24 cellular contexts compared by ENCODE assay signal in genomic region chr6:22764521-22764920, GRCh38.
DNase-seq lines count a peak whose midpoint lies in the region; ATAC-seq, FAIRE-seq and TF ChIP-seq lines count a peak whose summit lies in the region.
"Had no signal": no experiment of that assay in that cellular context is flagged by ENCODE, and none has a peak within 500 bp of the region (broad histone marks: within the 10 kb centered on the region; RNA-seq: fewer than 3 reads in every experiment).

No MANE protein-coding gene starts in this region.

- no peaks in the 10 kb centered on the region for H4K20me1 ChIP-seq in HepG2 (ENCODE audit: insufficient read depth, low read length)
- H4K20me1 ChIP-seq: BLaER1 had no signal

- TF ChIP-seq EP300 in HepG2 (IDR thresholded peaks at IDR 0.05; ENCODE audit: low read depth in 2 of 2, low read length in 2 of 2) (no peak), HepG2 (CRISPR knock-in tag; IDR thresholded peaks at IDR 0.05; ENCODE audit: borderline replicate concordance) (no peak)

- POLR2A ChIA-PET in AG04450 (lab: Yijun Ruan, JAX) (no interaction called here), GM10248 (lab: Yijun Ruan, JAX) (no interaction called here), HepG2 (lab: Yijun Ruan, JAX) (no interaction called here)

- H3K4me1 ChIP-seq in HepG2 (ENCODE audit: insufficient read depth, low read length), result no peaks in the 10 kb centered on the region
- H3K4me1 ChIP-seq: BLaER1 had no signal

- no TSS peak for BruUV-seq in HepG2 (replicated peaks; lab: Mats Ljungman, UMichigan)

- no peak for TF ChIP-seq RAD21 in HepG2 (CRISPR knock-in tag; IDR thresholded peaks at IDR 0.05)

- FAIRE-seq in HepG2 (lab: Jason Lieb, UNC), result no peak
- FAIRE-seq: D721Med, GM18507 had no signal

- H3K79me2 ChIP-seq in HepG2 (ENCODE audit: insufficient read depth, low read length), result no peaks in the 10 kb centered on the region

- H2AFZ ChIP-seq in HepG2 (ENCODE audit: low read length), result no peak overlapping the region

- H3K27ac ChIP-seq in AG04450 (ENCODE audit: low read depth, low read length) (no peak overlapping the region), brain microvascular endothelial cell (peak overlapping the region; percentile 49), HepG2 (ENCODE audit: extremely low read length, insufficient read depth, low read length) (no peak overlapping the region)
- H3K27ac ChIP-seq: BLaER1, cardiac muscle cell, dorsolateral prefrontal cortex, RWPE1, thoracic aorta had no signal

- CTCF ChIA-PET in AG04450 (lab: Charles Lee), result interaction anchor here (0.8 kb wide), 1 partner anchor 27 kb away, joined by 3 read pairs; no protein-coding TSS in a partner anchor
- CTCF ChIA-PET in GM10248 (lab: Yijun Ruan, JAX), result no interaction called here
- CTCF ChIA-PET in HepG2 (lab: Yijun Ruan, JAX; ENCODE audit: low intra/inter-chr PET ratio, low total read pairs), result no interaction called here

- in situ Hi-C loops in brain microvascular endothelial cell (cut with HindIII; ENCODE audit: low pct_ligation_motif_present, low sequenced_read_pairs), result no loop called here
- in situ Hi-C loops in HepG2 (cut with HindIII; ENCODE audit: extremely low pct_ligation_motif_present, low pct_unique_long_range_greater_than_20kb), result no loop called here

- H3K36me3 ChIP-seq in brain microvascular endothelial cell (replicated peaks), result no peaks in the 10 kb centered on the region
- H3K36me3 ChIP-seq in HepG2 (replicated peaks in 1 of 2; ENCODE audit: control insufficient read depth in 1 of 2, insufficient read depth in 2 of 2, low read length in 2 of 2), result no peaks in the 10 kb centered on the region
- H3K36me3 ChIP-seq: BLaER1, cardiac muscle cell, thoracic aorta had no signal

- H3K9ac ChIP-seq in HepG2 (ENCODE audit: insufficient read depth, low read depth, low read length), result no peak overlapping the region
- H3K9ac ChIP-seq: BLaER1 had no signal

- no peak for TF ChIP-seq CTCF in AG04450 (IDR thresholded peaks at IDR 0.05; ENCODE audit: low read depth, low read length)
- TF ChIP-seq CTCF in brain microvascular endothelial cell (IDR thresholded peaks at IDR 0.05; ENCODE audit: low read depth, low read length, missing control alignments), result no peak
- no peak for TF ChIP-seq CTCF in foreskin fibroblast (IDR thresholded peaks at IDR 0.05; ENCODE audit: low read depth, low read length)
- TF ChIP-seq CTCF in GM10248 (IDR thresholded peaks at IDR 0.05; ENCODE audit: control extremely low read depth, extremely low read depth, low read depth, missing control alignments), result no peak
- TF ChIP-seq CTCF in HepG2 (CRISPR knock-in tag; IDR thresholded peaks at IDR 0.05), result no peak

- ATAC-seq in HepG2, result no peak
- ATAC-seq: mucosa of descending colon; stimulated activated memory B cell treated with anti-CD40 and anti-IgM and Interleukin-4, amounts not matched to agents 10 μg/mL and 1 μg/mL and 100 μg/mL, for 72 hours had no signal

- no peak overlapping the region for H3K4me2 ChIP-seq in HepG2 (ENCODE audit: low read depth, low read length)
- H3K4me2 ChIP-seq: BLaER1 had no signal

- H3K9me3 ChIP-seq in AG04450 (ENCODE audit: control insufficient read depth, insufficient read depth, low read length) (peaks cover 3% of the 10 kb centered on the region), HepG2 (ENCODE audit: low read length) (peaks cover 92% of the 10 kb centered on the region)
- H3K9me3 ChIP-seq: BLaER1, mucosa of descending colon, thoracic aorta had no signal

- intact Hi-C loops in HepG2 (cut with micrococcal nuclease; ENCODE audit: unreplicated experiment), result loop anchor here (10.0 kb wide), 1 partner anchor 120 kb away; no protein-coding TSS in a partner anchor

- H3K27me3 ChIP-seq in AG04450 (ENCODE audit: control insufficient read depth, insufficient read depth, low read length) (no peaks in the 10 kb centered on the region), brain microvascular endothelial cell (replicated peaks) (no peaks in the 10 kb centered on the region), HepG2 (ENCODE audit: control insufficient read depth in 1 of 2, insufficient read depth in 2 of 2, low read length in 2 of 2) (no peaks in the 10 kb centered on the region)
- H3K27me3 ChIP-seq: BLaER1, cardiac muscle cell, dorsolateral prefrontal cortex had no signal

- DNase-seq in AG04450 (ENCODE audit: low read depth, low spot score) (peak; percentile 59), LHCN-M2 (ENCODE audit: low read depth) (peak; percentile 82), brain microvascular endothelial cell (no peak), foreskin fibroblast (peak; percentile 61 to 78), mucosa of gallbladder (ENCODE audit: low spot score) (no peak), GM10248 (ENCODE audit: extremely low spot score) (no peak), HuH-7.5 (ENCODE audit: low spot score) (no peak), HepG2 (ENCODE audit: low spot score) (no peak)
- DNase-seq: activated CD4-positive, alpha-beta memory T cell treated with anti-CD3 and anti-CD28 coated beads, Interleukin-2, amount 10 ng/mL, durations not matched to agents 7 days and 5 days; activated T-cell treated with anti-CD3 and anti-CD28 coated beads, Interleukin-2, amount 50 U/mL, for 1 hour; dorsolateral prefrontal cortex; hypothalamus; mucosa of descending colon; MV-4-11; NCI-H187 treated with DMSO at 0.1 percent for 48 hours; stimulated activated CD4-positive, alpha-beta T cell treated with anti-CD3 and anti-CD28 coated beads, Interleukin-15, amount 100 ng/mL, for 24 hours; SW 1271 had no signal

- no peak for TF ChIP-seq POLR2A in HepG2 (IDR thresholded peaks at IDR 0.05; ENCODE audit: insufficient read depth in 1 of 2, low read depth in 2 of 2, low read length in 2 of 2)

- no peak overlapping the region for H3K4me3 ChIP-seq in AG04450 (ENCODE audit: low read depth, low read length)
- no peak overlapping the region for H3K4me3 ChIP-seq in brain microvascular endothelial cell (ENCODE audit: low read depth, low read length)
- no peak overlapping the region for H3K4me3 ChIP-seq in foreskin fibroblast (ENCODE audit: low read depth in 1 of 2, low read length in 2 of 2)
- no peak overlapping the region for H3K4me3 ChIP-seq in HepG2 (replicated peaks in 1 of 3; ENCODE audit: insufficient read depth in 1 of 3, low read depth in 2 of 3, low read length in 3 of 3)
- H3K4me3 ChIP-seq: BLaER1, cardiac muscle cell, dorsolateral prefrontal cortex, mucosa of descending colon, thoracic aorta had no signal

TF ChIP-seq in HepG2, 621 proteins besides CTCF, POLR2A, EP300 and RAD21 (continues in another document):
- TF ChIP-seq, protein P1, sequence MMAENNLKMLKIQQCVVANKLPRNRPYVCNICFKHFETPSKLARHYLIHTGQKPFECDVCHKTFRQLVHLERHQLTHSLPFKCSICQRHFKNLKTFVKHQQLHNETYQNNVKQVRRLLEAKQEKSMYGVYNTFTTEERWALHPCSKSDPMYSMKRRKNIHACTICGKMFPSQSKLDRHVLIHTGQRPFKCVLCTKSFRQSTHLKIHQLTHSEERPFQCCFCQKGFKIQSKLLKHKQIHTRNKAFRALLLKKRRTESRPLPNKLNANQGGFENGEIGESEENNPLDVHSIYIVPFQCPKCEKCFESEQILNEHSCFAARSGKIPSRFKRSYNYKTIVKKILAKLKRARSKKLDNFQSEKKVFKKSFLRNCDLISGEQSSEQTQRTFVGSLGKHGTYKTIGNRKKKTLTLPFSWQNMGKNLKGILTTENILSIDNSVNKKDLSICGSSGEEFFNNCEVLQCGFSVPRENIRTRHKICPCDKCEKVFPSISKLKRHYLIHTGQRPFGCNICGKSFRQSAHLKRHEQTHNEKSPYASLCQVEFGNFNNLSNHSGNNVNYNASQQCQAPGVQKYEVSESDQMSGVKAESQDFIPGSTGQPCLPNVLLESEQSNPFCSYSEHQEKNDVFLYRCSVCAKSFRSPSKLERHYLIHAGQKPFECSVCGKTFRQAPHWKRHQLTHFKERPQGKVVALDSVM (CRISPR knock-in tag; IDR thresholded peaks at IDR 0.05), result no peak
- TF ChIP-seq, protein P2, sequence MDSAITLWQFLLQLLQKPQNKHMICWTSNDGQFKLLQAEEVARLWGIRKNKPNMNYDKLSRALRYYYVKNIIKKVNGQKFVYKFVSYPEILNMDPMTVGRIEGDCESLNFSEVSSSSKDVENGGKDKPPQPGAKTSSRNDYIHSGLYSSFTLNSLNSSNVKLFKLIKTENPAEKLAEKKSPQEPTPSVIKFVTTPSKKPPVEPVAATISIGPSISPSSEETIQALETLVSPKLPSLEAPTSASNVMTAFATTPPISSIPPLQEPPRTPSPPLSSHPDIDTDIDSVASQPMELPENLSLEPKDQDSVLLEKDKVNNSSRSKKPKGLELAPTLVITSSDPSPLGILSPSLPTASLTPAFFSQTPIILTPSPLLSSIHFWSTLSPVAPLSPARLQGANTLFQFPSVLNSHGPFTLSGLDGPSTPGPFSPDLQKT (CRISPR knock-in tag; IDR thresholded peaks at IDR 0.05; ENCODE audit: borderline replicate concordance), result no peak
- TF ChIP-seq, protein P3, sequence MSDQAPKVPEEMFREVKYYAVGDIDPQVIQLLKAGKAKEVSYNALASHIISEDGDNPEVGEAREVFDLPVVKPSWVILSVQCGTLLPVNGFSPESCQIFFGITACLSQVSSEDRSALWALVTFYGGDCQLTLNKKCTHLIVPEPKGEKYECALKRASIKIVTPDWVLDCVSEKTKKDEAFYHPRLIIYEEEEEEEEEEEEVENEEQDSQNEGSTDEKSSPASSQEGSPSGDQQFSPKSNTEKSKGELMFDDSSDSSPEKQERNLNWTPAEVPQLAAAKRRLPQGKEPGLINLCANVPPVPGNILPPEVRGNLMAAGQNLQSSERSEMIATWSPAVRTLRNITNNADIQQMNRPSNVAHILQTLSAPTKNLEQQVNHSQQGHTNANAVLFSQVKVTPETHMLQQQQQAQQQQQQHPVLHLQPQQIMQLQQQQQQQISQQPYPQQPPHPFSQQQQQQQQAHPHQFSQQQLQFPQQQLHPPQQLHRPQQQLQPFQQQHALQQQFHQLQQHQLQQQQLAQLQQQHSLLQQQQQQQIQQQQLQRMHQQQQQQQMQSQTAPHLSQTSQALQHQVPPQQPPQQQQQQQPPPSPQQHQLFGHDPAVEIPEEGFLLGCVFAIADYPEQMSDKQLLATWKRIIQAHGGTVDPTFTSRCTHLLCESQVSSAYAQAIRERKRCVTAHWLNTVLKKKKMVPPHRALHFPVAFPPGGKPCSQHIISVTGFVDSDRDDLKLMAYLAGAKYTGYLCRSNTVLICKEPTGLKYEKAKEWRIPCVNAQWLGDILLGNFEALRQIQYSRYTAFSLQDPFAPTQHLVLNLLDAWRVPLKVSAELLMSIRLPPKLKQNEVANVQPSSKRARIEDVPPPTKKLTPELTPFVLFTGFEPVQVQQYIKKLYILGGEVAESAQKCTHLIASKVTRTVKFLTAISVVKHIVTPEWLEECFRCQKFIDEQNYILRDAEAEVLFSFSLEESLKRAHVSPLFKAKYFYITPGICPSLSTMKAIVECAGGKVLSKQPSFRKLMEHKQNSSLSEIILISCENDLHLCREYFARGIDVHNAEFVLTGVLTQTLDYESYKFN (CRISPR knock-in tag; conservative IDR thresholded peaks at IDR 0.05), result no peak
- TF ChIP-seq RFX3 (CRISPR knock-in tag; IDR thresholded peaks at IDR 0.05) (no peak), ZNF670 (CRISPR knock-in tag; IDR thresholded peaks at IDR 0.05; ENCODE audit: borderline replicate concordance) (no peak), ZNF446 (CRISPR knock-in tag; IDR thresholded peaks at IDR 0.05) (no peak)

Comparison
In these comparisons a context has a peak if more than half of its experiments do, and no peak if none do; other contexts are left out.
1. DNase-seq: peak in AG04450 (single experiment), LHCN-M2 (single experiment) and foreskin fibroblast (2 of 2); none in brain microvascular endothelial cell (single experiment), mucosa of gallbladder (single experiment), GM10248 (single experiment), HuH-7.5 (single experiment) and HepG2 (single experiment).